ENCODE assay signal across 14 cellular contexts in genomic region chr2:170157025-170157684, GRCh38. TPM values are rescaled to one million over a fixed set of nuclear protein-coding genes. Genes with fewer than 3 reads are reported as not detected.
DNase-seq lines count a peak whose midpoint lies in the region; TF ChIP-seq lines count a peak whose summit lies in the region.
"Had no signal": no experiment of that assay in that cellular context is flagged by ENCODE, and none has a peak within 500 bp of the region (broad histone marks: within the 10 kb centered on the region; RNA-seq: fewer than 3 reads in every experiment).

No MANE protein-coding gene starts in this region.

- H2BK12ac ChIP-seq in mesenchymal stem cell (ENCODE audit: low read length in 2 of 2) (no peak overlapping the region), neuronal stem cell (ENCODE audit: low read length) (no peak overlapping the region)

- peak; percentile 83 for DNase-seq in DMS53 treated with DMSO at 0.1 percent for 48 hours (lab: John Stamatoyannopoulos, UW; ENCODE audit: unreplicated experiment)
- peak; percentile 45 for DNase-seq in brain microvascular endothelial cell
- DNase-seq in mesenchymal stem cell: peak; percentile 78
- no peak for DNase-seq in AML-193 (lab: John Stamatoyannopoulos, UW)
- no peak for DNase-seq in ecto neural progenitor cell (ENCODE audit: low spot score)
- DNase-seq in neuronal stem cell (ENCODE audit: low spot score): no peak
- no peak for DNase-seq in MCF 10A (ENCODE audit: unreplicated experiment)
- DNase-seq: activated naive CD4-positive, alpha-beta T cell; DND-41; endodermal cell had no signal

- H2AK5ac ChIP-seq in mesenchymal stem cell (ENCODE audit: low read length, severe bottlenecking) (no peak overlapping the region), neuronal stem cell (ENCODE audit: low read depth, low read length) (no peak overlapping the region)

- POLR2A ChIA-PET in MCF 10A (lab: Yijun Ruan, JAX): no interaction called here

- 0% methylated on average over 2 of the region's 3 CpGs for WGBS in mesenchymal stem cell
- no CpG with 5 or more reads among the region's 3 CpGs for WGBS in neuronal stem cell (ENCODE audit: extremely low coverage in 2 of 2, insufficient read length in 2 of 2, insufficient replicate concordance in 1 of 2), 2 donors

- H3K4me1 ChIP-seq in HUES48 (ENCODE audit: control insufficient read depth, insufficient read depth, low read length) (peaks cover 16% of the 10 kb centered on the region), mesenchymal stem cell (ENCODE audit: control insufficient read depth, insufficient read depth, low read depth, low read length) (peaks cover 5% of the 10 kb centered on the region), neuronal stem cell (ENCODE audit: control insufficient read depth in 2 of 2, insufficient read depth in 1 of 2, low read depth in 1 of 2, low read length in 2 of 2) (no peaks in the 10 kb centered on the region)

- H3K9me3 Mint-ChIP-seq in MCF 10A (ENCODE audit: unreplicated experiment): no peaks in the 10 kb centered on the region

- H3K27ac ChIP-seq in HUES48 (ENCODE audit: low read depth, low read length): peak overlapping the region; percentile 65
- no peak overlapping the region for H3K27ac ChIP-seq in brain microvascular endothelial cell
- no peak overlapping the region for H3K27ac ChIP-seq in mesenchymal stem cell (ENCODE audit: low read length, poor library complexity, severe bottlenecking)
- H3K27ac ChIP-seq in neuronal stem cell (replicated peaks; ENCODE audit: low read length): no peak overlapping the region
- H3K27ac ChIP-seq: BLaER1 had no signal

- no peaks in the 10 kb centered on the region for H3K27me3 Mint-ChIP-seq in MCF 10A (ENCODE audit: insufficient read depth, unreplicated experiment)

- H3K14ac ChIP-seq in mesenchymal stem cell (ENCODE audit: low read length in 2 of 2): no peak overlapping the region
- no peak overlapping the region for H3K14ac ChIP-seq in neuronal stem cell (ENCODE audit: low read length)

- H4K8ac ChIP-seq in mesenchymal stem cell (ENCODE audit: low read length) (no peak overlapping the region), neuronal stem cell (ENCODE audit: low read depth, low read length) (no peak overlapping the region)

- H3K4ac ChIP-seq in mesenchymal stem cell (ENCODE audit: low read depth in 1 of 2, low read length in 2 of 2) (no peak overlapping the region), neuronal stem cell (ENCODE audit: low read length) (no peak overlapping the region)

- no peak overlapping the region for H2BK15ac ChIP-seq in mesenchymal stem cell (ENCODE audit: low read depth, poor library complexity, severe bottlenecking)
- H2BK15ac ChIP-seq in neuronal stem cell (ENCODE audit: low read length): no peak overlapping the region

- intact Hi-C loops in MCF 10A (cut with micrococcal nuclease): no loop called here

- H4K91ac ChIP-seq in mesenchymal stem cell (ENCODE audit: low read length) (no peak overlapping the region), neuronal stem cell (ENCODE audit: low read depth, low read length, poor library complexity) (no peak overlapping the region)

- H2BK5ac ChIP-seq in mesenchymal stem cell (ENCODE audit: low read depth, low read length, poor library complexity, severe bottlenecking) (no peak overlapping the region), neuronal stem cell (ENCODE audit: low read length) (no peak overlapping the region)

- H3K9me3 ChIP-seq in HUES48 (ENCODE audit: control insufficient read depth, insufficient read depth, low read length) (0 out of 2 replicates have a peak, but pooled peaks cover 7% of the 10 kb centered on the region), mesenchymal stem cell (ENCODE audit: control insufficient read depth, low read length) (no peaks in the 10 kb centered on the region), neuronal stem cell (replicated peaks in 1 of 2; ENCODE audit: control insufficient read depth in 2 of 2, insufficient read depth in 1 of 2, low read depth in 1 of 2, low read length in 2 of 2) (no peaks in the 10 kb centered on the region)

- no peak overlapping the region for H3K4me3 ChIP-seq in HUES48 (ENCODE audit: low read depth, low read length)
- no peak overlapping the region for H3K4me3 ChIP-seq in brain microvascular endothelial cell (ENCODE audit: low read depth, low read length)
- no peak overlapping the region for H3K4me3 ChIP-seq in mesenchymal stem cell (ENCODE audit: insufficient read depth in 1 of 2, low read depth in 1 of 2, low read length in 2 of 2)
- H3K4me3 ChIP-seq in neuronal stem cell (ENCODE audit: low read length in 2 of 2): no peak overlapping the region
- H3K4me3 ChIP-seq: BLaER1 had no signal

- no TSS peak for BruUV-seq in MCF 10A (replicated peaks; lab: Mats Ljungman, UMichigan)

- H2BK120ac ChIP-seq in mesenchymal stem cell (ENCODE audit: low read depth, low read length) (no peak overlapping the region), neuronal stem cell (ENCODE audit: low read depth, low read length) (no peak overlapping the region)

- H2AFZ ChIP-seq in mesenchymal stem cell (ENCODE audit: low read depth, low read length) (no peak overlapping the region), neuronal stem cell (ENCODE audit: low read length) (no peak overlapping the region)

- H3K36me3 ChIP-seq in HUES48 (ENCODE audit: control insufficient read depth, insufficient read depth, low read length): no peaks in the 10 kb centered on the region
- no peaks in the 10 kb centered on the region for H3K36me3 ChIP-seq in brain microvascular endothelial cell (replicated peaks)
- no peaks in the 10 kb centered on the region for H3K36me3 ChIP-seq in mesenchymal stem cell (ENCODE audit: control insufficient read depth in 1 of 2, insufficient read depth in 2 of 2, low read depth in 1 of 2, low read length in 2 of 2)
- no peaks in the 10 kb centered on the region for H3K36me3 ChIP-seq in neuronal stem cell (replicated peaks in 1 of 2; ENCODE audit: control insufficient read depth in 2 of 2, insufficient read depth in 2 of 2, low read length in 2 of 2)
- H3K36me3 ChIP-seq: BLaER1 had no signal

- H3K4me2 ChIP-seq in mesenchymal stem cell (ENCODE audit: low read length, poor library complexity, severe bottlenecking) (no peak overlapping the region), neuronal stem cell (ENCODE audit: insufficient read depth, low read length, poor library complexity, severe bottlenecking) (no peak overlapping the region)
- H3K4me2 ChIP-seq: BLaER1 had no signal

- no peak overlapping the region for H3K27ac Mint-ChIP-seq in MCF 10A (ENCODE audit: low read depth, unreplicated experiment)
- H3K27ac Mint-ChIP-seq: progenitor cell of endocrine pancreas had no signal

- H3K36me3 Mint-ChIP-seq in MCF 10A (ENCODE audit: insufficient read depth, unreplicated experiment): no peaks in the 10 kb centered on the region

- CTCF ChIA-PET in MCF 10A (lab: Yijun Ruan, JAX): no interaction called here

- H3K79me1 ChIP-seq in mesenchymal stem cell (replicated peaks; ENCODE audit: low read length, poor library complexity, severe bottlenecking): no peaks in the 10 kb centered on the region
- H3K79me1 ChIP-seq in neuronal stem cell (ENCODE audit: low read depth, low read length): no peaks in the 10 kb centered on the region

- H3K9ac ChIP-seq in HUES48 (ENCODE audit: low read depth, low read length) (no peak overlapping the region), mesenchymal stem cell (ENCODE audit: low read length) (no peak overlapping the region), neuronal stem cell (ENCODE audit: low read depth, low read length, poor library complexity) (no peak overlapping the region)
- H3K9ac ChIP-seq: BLaER1 had no signal

- no peak overlapping the region for H3K18ac ChIP-seq in mesenchymal stem cell (ENCODE audit: low read depth in 1 of 2, low read length in 2 of 2)
- no peak overlapping the region for H3K18ac ChIP-seq in neuronal stem cell (ENCODE audit: low read length)

- H3K23ac ChIP-seq in mesenchymal stem cell (ENCODE audit: low read length in 2 of 2): no peak overlapping the region
- H3K23ac ChIP-seq in neuronal stem cell (ENCODE audit: low read depth, low read length, poor library complexity): no peak overlapping the region

- H3K4me1 Mint-ChIP-seq in MCF 10A (ENCODE audit: insufficient read depth, unreplicated experiment): peaks cover 4% of the 10 kb centered on the region

- H3K27me3 ChIP-seq in HUES48 (ENCODE audit: control insufficient read depth, insufficient read depth, low read length) (no peaks in the 10 kb centered on the region), brain microvascular endothelial cell (replicated peaks) (no peaks in the 10 kb centered on the region), mesenchymal stem cell (ENCODE audit: control insufficient read depth in 1 of 2, insufficient read depth in 1 of 2, low read length in 2 of 2) (no peaks in the 10 kb centered on the region), neuronal stem cell (ENCODE audit: control insufficient read depth in 3 of 3, insufficient read depth in 3 of 3, low read depth in 1 of 3, low read length in 3 of 3) (peaks cover 0 to 6% (median 0%) of the 10 kb centered on the region in 3 experiments)
- H3K27me3 ChIP-seq: BLaER1 had no signal

- H3K4me3 Mint-ChIP-seq in MCF 10A (ENCODE audit: unreplicated experiment): no peak overlapping the region
- H3K4me3 Mint-ChIP-seq: endodermal cell had no signal

- TF ChIP-seq CTCF in brain microvascular endothelial cell (IDR thresholded peaks at IDR 0.05; ENCODE audit: low read depth, low read length, missing control alignments) (no peak), MCF 10A (IDR thresholded peaks at IDR 0.05; ENCODE audit: unreplicated experiment) (no peak)

- in situ Hi-C loops in brain microvascular endothelial cell (cut with HindIII; ENCODE audit: low pct_ligation_motif_present, low sequenced_read_pairs): no loop called here

RNA-seq across cellular contexts. Expression of gene MYO3B, which starts 20.8 kb away (rescaled TPM):
- 0.08 TPM for polyA plus RNA-seq in mesenchymal stem cell (2013, experiment 1 of 2)
- 0.11 TPM for polyA plus RNA-seq in mesenchymal stem cell (2013, experiment 2 of 2)
- 13.5 TPM for polyA plus RNA-seq in neuronal stem cell (2013, experiment 1 of 2)
- 13.7 TPM for polyA plus RNA-seq in neuronal stem cell (2013, experiment 2 of 2)
- total RNA-seq in MCF 10A (2022): not detected in 2 replicates
- total RNA-seq: myocyte, progenitor cell of endocrine pancreas had no signal

Comparison
In these comparisons a context has a peak if more than half of its experiments do, and no peak if none do; other contexts are left out.
1. DNase-seq: peak in DMS53 treated with DMSO at 0.1 percent for 48 hours (single experiment), brain microvascular endothelial cell (single experiment) and mesenchymal stem cell (single experiment); none in AML-193 (0 of 2), ecto neural progenitor cell (single experiment), neuronal stem cell (single experiment) and MCF 10A (single experiment).